11 cellular contexts compared by ENCODE assay signal in genomic region chr20:58895796-58896180, GRCh38. TPM values are rescaled to one million over a fixed set of nuclear protein-coding genes. Genes with fewer than 3 reads are reported as not detected.
DNase-seq lines count a peak whose midpoint lies in the region; ATAC-seq and TF ChIP-seq lines count a peak whose summit lies in the region.
"Had no signal": no experiment of that assay in that cellular context is flagged by ENCODE, and none has a peak within 500 bp of the region (broad histone marks: within the 10 kb centered on the region; RNA-seq: fewer than 3 reads in every experiment).

No MANE protein-coding gene starts in this region.

- CTCF ChIA-PET in activated B cell treated with CpG ODN at 0.5 μM for 24 hours (lab: Charles Lee), result no interaction called here

- WGBS in heart right ventricle, 2 donors, result 6 to 12% methylated on average over 11 of the region's 11 CpGs
- WGBS in smooth muscle cell (ENCODE audit: low lambda C conversion rate), result 68% methylated on average over 11 of the region's 11 CpGs

- H4K20me1 ChIP-seq in smooth muscle cell (ENCODE audit: low read depth), result peaks cover 84% of the 10 kb centered on the region

- H3K27ac Mint-ChIP-seq in T-helper 2 cell treated with Interferon-gamma antibody and Interleukin-4, amounts not matched to agents 5 μg/mL and 100 μg/mL, for 36 hours, result peak overlapping the region; percentile 11
- H3K27ac Mint-ChIP-seq in activated B cell treated with CpG ODN at 0.5 μM for 24 hours, result peak overlapping the region; percentile 57

- POLR2A ChIA-PET in activated B cell treated with CpG ODN at 0.5 μM for 24 hours (lab: Charles Lee), result no interaction called here

- intact Hi-C loops in activated B cell treated with CpG ODN at 0.5 μM for 24 hours (cut with micrococcal nuclease), result no loop called here
- intact Hi-C loops in heart right ventricle (cut with DNase I), result loop anchor here in 2 of 10 donors (5.0 to 10.0 kb wide), 2 partner anchors 87 to 119 kb away; partner anchors contain the start of genes NELFCD (in 2 of the 2) and TUBB1 (in 1 of the 2)

- TF ChIP-seq CTCF in activated B cell treated with CpG ODN at 0.5 μM for 24 hours (IDR thresholded peaks at IDR 0.05) (no peak), heart right ventricle (IDR thresholded peaks at IDR 0.05) (no peak), smooth muscle cell (IDR thresholded peaks at IDR 0.05; ENCODE audit: borderline replicate concordance, insufficient read depth, poor library complexity, severe bottlenecking) (no peak)

- ATAC-seq in activated B cell treated with CpG ODN at 0.5 μM for 24 hours (ENCODE audit: low read depth) (no peak), heart right ventricle (no peak), HG02588 (IDR thresholded peaks at IDR 0.05; ENCODE audit: unreplicated experiment) (no peak)

- H3K27ac ChIP-seq in heart right ventricle (peak overlapping the region in 7 of 10 donors; percentile 1 to 100 (median 47)), smooth muscle cell (ENCODE audit: low read depth) (peak overlapping the region; percentile 28)

- no peak overlapping the region for H3K9ac ChIP-seq in smooth muscle cell (ENCODE audit: low read depth)

- H3K27me3 ChIP-seq in heart right ventricle (no peaks in the 10 kb centered on the region), smooth muscle cell (ENCODE audit: low read depth) (no peaks in the 10 kb centered on the region)

- DNase-seq in T-helper 2 cell treated with Interferon-gamma antibody and Interleukin-4, amounts not matched to agents 5 μg/mL and 100 μg/mL, for 36 hours (ENCODE audit: low spot score), result no peak
- DNase-seq in T-helper 2 cell (no peak), activated B cell treated with CpG ODN at 0.5 μM for 24 hours (no peak), heart right ventricle (peak in 1 of 2 donors; percentile 39), smooth muscle cell (lab: John Stamatoyannopoulos, UW; ENCODE audit: unreplicated experiment) (no peak), NCI-H2196 (lab: John Stamatoyannopoulos, UW; ENCODE audit: unreplicated experiment) (no peak), NCI-H1694 treated with DMSO at 0.1 percent for 48 hours (lab: John Stamatoyannopoulos, UW) (no peak)
- DNase-seq: activated CD4-positive, alpha-beta T cell treated with anti-CD3 and anti-CD28 coated beads, Interleukin-2, amount 50 U/mL, for 48 hours; effector memory CD4-positive, alpha-beta T cell; KBM-7 had no signal

- no peaks in the 10 kb centered on the region for H3K9me3 Mint-ChIP-seq in T-helper 2 cell treated with Interferon-gamma antibody and Interleukin-4, amounts not matched to agents 5 μg/mL and 100 μg/mL, for 36 hours
- H3K9me3 Mint-ChIP-seq in activated B cell treated with CpG ODN at 0.5 μM for 24 hours, result no peaks in the 10 kb centered on the region

- peak overlapping the region; percentile 30 for H3K4me3 Mint-ChIP-seq in T-helper 2 cell treated with Interferon-gamma antibody and Interleukin-4, amounts not matched to agents 5 μg/mL and 100 μg/mL, for 36 hours
- H3K4me3 Mint-ChIP-seq in activated B cell treated with CpG ODN at 0.5 μM for 24 hours, result no peak overlapping the region

- H3K79me2 ChIP-seq in smooth muscle cell (ENCODE audit: low read depth), result peaks cover 88% of the 10 kb centered on the region

- peaks cover 19% of the 10 kb centered on the region for H3F3A ChIP-seq in smooth muscle cell (ENCODE audit: low read depth)

- H3K9me3 ChIP-seq in heart right ventricle, result no peaks in the 10 kb centered on the region
- no peaks in the 10 kb centered on the region for H3K9me3 ChIP-seq in smooth muscle cell (replicated peaks; ENCODE audit: low read depth)

- no peaks in the 10 kb centered on the region for H3K27me3 Mint-ChIP-seq in T-helper 2 cell treated with Interferon-gamma antibody and Interleukin-4, amounts not matched to agents 5 μg/mL and 100 μg/mL, for 36 hours (ENCODE audit: low read depth)
- H3K27me3 Mint-ChIP-seq in activated B cell treated with CpG ODN at 0.5 μM for 24 hours, result no peaks in the 10 kb centered on the region

- H2AFZ ChIP-seq in smooth muscle cell (ENCODE audit: low read depth), result no peak overlapping the region

- peak overlapping the region; percentile 96 for H3K4me2 ChIP-seq in smooth muscle cell

- peaks cover 56% of the 10 kb centered on the region for H3K36me3 Mint-ChIP-seq in T-helper 2 cell treated with Interferon-gamma antibody and Interleukin-4, amounts not matched to agents 5 μg/mL and 100 μg/mL, for 36 hours (ENCODE audit: low read depth)
- H3K36me3 Mint-ChIP-seq in activated B cell treated with CpG ODN at 0.5 μM for 24 hours (ENCODE audit: low read depth), result peaks cover 59% of the 10 kb centered on the region

- H3K4me3 ChIP-seq in heart right ventricle (peak overlapping the region in 7 of 10 donors; percentile 4 to 92 (median 80)), smooth muscle cell (peak overlapping the region; percentile 100)

- peaks cover 49% of the 10 kb centered on the region for H3K4me1 Mint-ChIP-seq in T-helper 2 cell treated with Interferon-gamma antibody and Interleukin-4, amounts not matched to agents 5 μg/mL and 100 μg/mL, for 36 hours (ENCODE audit: low read depth)
- peaks cover 69% of the 10 kb centered on the region for H3K4me1 Mint-ChIP-seq in activated B cell treated with CpG ODN at 0.5 μM for 24 hours

- H3K4me1 ChIP-seq in heart right ventricle (peaks cover 28 to 80% (median 75%) of the 10 kb centered on the region in 9 donors), smooth muscle cell (ENCODE audit: low read depth) (peaks cover 68% of the 10 kb centered on the region)

- H3K36me3 ChIP-seq in heart right ventricle (peaks cover 0 to 51% (median 5%) of the 10 kb centered on the region in 9 donors), smooth muscle cell (ENCODE audit: low read depth) (peaks cover 3% of the 10 kb centered on the region)

RNA-seq across cellular contexts. Expression of gene GNAS, which starts 43.3 kb away (rescaled TPM):
- total RNA-seq in activated B cell treated with CpG ODN at 0.5 μM for 24 hours (784 and 849 TPM in 2 replicates), heart right ventricle (1,000 to 10,000 TPM; 1,348 to 2,208 (median 1,783) TPM), smooth muscle cell (1,103 and 1,240 TPM in 2 replicates)
- polyA plus RNA-seq in heart right ventricle (1,000 to 10,000 TPM; 1,614 to 5,181 TPM), smooth muscle cell (1,914 and 1,960 TPM in 2 replicates)

RNA-seq across cellular contexts. Expression of gene GNAS-AS1, which starts 45.1 kb away (rescaled TPM):
- 1.4 and 1.5 TPM in 2 replicates for total RNA-seq in activated B cell treated with CpG ODN at 0.5 μM for 24 hours
- 1 to 10 TPM in 1 of 10 donors, under 1 TPM in 9; 0.15 to 1.5 (median 0.41) TPM for total RNA-seq in heart right ventricle
- 1 to 10 TPM in 1 of 2 donors, under 1 TPM in 1; 0.06 to 1.1 TPM for polyA plus RNA-seq in heart right ventricle
- 0.13 and 0.40 TPM in 2 replicates for total RNA-seq in smooth muscle cell
- 0.35 TPM in 1 of 2 replicates, not detected in the other for polyA plus RNA-seq in smooth muscle cell
